ENCODE assay signal across 1 cellular context in the genomic region with DNA sequence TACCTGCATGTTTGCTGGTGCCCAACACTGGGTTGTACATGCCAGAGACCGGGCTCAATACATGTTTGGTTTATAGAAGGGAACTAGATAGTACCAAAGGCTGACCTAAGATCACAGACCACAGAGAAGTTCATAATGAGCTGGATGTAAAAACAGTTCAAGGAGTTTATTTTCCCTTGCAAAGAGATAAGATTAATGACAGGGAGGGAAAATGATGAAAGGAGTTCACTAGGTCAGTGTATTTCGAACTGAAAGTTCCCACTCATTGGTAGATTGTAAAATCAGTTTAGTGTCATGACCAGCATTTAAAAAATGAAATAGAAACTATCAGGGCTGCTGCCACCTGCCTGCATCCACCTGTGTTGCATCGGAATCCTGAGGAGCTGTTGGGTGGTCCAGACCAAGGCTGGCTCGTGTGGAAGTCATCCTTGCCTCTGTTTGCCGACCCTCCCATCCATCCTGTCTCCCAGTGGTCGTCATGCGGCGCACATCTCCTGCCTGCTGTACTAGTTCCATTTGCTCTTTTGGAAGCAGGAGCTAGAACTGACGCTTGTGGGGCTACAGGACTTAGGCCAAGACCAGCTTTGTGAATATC.
TF ChIP-seq lines count a peak whose summit lies in the region.

No MANE protein-coding gene starts in this region.

TF ChIP-seq in GM23338, 12 proteins besides CTCF, POLR2A, EP300 and RAD21:
- TF ChIP-seq STAT1 (IDR thresholded peaks at IDR 0.05; ENCODE audit: unreplicated experiment) (no peak), EZH2phosphoT487 (IDR thresholded peaks at IDR 0.05; ENCODE audit: unreplicated experiment) (no peak), ZNF331 (CRISPR knock-in tag; IDR thresholded peaks at IDR 0.05; ENCODE audit: low read depth) (no peak), JUNB (IDR thresholded peaks at IDR 0.05; ENCODE audit: unreplicated experiment) (no peak), NANOG (IDR thresholded peaks at IDR 0.05; ENCODE audit: borderline replicate concordance) (no peak), CREB1 (CRISPR knock-in tag; IDR thresholded peaks at IDR 0.05; ENCODE audit: low read depth) (no peak), EZH2 (IDR thresholded peaks at IDR 0.05; ENCODE audit: low read depth, unreplicated experiment) (no peak), POLR2AphosphoS5 (IDR thresholded peaks at IDR 0.05; ENCODE audit: low read depth) (no peak), ZNF114 (CRISPR knock-in tag; IDR thresholded peaks at IDR 0.05) (no peak)
- TF ChIP-seq, protein P1, sequence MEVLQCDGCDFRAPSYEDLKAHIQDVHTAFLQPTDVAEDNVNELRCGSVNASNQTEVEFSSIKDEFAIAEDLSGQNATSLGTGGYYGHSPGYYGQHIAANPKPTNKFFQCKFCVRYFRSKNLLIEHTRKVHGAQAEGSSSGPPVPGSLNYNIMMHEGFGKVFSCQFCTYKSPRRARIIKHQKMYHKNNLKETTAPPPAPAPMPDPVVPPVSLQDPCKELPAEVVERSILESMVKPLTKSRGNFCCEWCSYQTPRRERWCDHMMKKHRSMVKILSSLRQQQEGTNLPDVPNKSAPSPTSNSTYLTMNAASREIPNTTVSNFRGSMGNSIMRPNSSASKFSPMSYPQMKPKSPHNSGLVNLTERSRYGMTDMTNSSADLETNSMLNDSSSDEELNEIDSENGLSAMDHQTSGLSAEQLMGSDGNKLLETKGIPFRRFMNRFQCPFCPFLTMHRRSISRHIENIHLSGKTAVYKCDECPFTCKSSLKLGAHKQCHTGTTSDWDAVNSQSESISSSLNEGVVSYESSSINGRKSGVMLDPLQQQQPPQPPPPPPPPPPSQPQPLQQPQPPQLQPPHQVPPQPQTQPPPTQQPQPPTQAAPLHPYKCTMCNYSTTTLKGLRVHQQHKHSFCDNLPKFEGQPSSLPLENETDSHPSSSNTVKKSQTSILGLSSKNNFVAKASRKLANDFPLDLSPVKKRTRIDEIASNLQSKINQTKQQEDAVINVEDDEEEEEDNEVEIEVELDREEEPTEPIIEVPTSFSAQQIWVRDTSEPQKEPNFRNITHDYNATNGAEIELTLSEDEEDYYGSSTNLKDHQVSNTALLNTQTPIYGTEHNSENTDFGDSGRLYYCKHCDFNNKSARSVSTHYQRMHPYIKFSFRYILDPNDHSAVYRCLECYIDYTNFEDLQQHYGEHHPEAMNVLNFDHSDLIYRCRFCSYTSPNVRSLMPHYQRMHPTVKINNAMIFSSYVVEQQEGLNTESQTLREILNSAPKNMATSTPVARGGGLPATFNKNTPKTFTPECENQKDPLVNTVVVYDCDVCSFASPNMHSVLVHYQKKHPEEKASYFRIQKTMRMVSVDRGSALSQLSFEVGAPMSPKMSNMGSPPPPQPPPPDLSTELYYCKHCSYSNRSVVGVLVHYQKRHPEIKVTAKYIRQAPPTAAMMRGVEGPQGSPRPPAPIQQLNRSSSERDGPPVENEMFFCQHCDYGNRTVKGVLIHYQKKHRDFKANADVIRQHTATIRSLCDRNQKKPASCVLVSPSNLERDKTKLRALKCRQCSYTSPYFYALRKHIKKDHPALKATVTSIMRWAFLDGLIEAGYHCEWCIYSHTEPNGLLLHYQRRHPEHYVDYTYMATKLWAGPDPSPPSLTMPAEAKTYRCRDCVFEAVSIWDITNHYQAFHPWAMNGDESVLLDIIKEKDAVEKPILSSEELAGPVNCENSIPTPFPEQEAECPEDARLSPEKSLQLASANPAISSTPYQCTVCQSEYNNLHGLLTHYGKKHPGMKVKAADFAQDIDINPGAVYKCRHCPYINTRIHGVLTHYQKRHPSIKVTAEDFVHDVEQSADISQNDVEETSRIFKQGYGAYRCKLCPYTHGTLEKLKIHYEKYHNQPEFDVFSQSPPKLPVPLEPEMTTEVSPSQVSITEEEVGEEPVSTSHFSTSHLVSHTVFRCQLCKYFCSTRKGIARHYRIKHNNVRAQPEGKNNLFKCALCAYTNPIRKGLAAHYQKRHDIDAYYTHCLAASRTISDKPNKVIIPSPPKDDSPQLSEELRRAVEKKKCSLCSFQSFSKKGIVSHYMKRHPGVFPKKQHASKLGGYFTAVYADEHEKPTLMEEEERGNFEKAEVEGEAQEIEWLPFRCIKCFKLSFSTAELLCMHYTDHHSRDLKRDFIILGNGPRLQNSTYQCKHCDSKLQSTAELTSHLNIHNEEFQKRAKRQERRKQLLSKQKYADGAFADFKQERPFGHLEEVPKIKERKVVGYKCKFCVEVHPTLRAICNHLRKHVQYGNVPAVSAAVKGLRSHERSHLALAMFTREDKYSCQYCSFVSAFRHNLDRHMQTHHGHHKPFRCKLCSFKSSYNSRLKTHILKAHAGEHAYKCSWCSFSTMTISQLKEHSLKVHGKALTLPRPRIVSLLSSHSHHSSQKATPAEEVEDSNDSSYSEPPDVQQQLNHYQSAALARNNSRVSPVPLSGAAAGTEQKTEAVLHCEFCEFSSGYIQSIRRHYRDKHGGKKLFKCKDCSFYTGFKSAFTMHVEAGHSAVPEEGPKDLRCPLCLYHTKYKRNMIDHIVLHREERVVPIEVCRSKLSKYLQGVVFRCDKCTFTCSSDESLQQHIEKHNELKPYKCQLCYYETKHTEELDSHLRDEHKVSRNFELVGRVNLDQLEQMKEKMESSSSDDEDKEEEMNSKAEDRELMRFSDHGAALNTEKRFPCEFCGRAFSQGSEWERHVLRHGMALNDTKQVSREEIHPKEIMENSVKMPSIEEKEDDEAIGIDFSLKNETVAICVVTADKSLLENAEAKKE (CRISPR knock-in tag; IDR thresholded peaks at IDR 0.05): no peak
- TF ChIP-seq, protein P2, sequence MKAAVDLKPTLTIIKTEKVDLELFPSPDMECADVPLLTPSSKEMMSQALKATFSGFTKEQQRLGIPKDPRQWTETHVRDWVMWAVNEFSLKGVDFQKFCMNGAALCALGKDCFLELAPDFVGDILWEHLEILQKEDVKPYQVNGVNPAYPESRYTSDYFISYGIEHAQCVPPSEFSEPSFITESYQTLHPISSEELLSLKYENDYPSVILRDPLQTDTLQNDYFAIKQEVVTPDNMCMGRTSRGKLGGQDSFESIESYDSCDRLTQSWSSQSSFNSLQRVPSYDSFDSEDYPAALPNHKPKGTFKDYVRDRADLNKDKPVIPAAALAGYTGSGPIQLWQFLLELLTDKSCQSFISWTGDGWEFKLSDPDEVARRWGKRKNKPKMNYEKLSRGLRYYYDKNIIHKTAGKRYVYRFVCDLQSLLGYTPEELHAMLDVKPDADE (IDR thresholded peaks at IDR 0.05): no peak
- TF ChIP-seq, protein P3, sequence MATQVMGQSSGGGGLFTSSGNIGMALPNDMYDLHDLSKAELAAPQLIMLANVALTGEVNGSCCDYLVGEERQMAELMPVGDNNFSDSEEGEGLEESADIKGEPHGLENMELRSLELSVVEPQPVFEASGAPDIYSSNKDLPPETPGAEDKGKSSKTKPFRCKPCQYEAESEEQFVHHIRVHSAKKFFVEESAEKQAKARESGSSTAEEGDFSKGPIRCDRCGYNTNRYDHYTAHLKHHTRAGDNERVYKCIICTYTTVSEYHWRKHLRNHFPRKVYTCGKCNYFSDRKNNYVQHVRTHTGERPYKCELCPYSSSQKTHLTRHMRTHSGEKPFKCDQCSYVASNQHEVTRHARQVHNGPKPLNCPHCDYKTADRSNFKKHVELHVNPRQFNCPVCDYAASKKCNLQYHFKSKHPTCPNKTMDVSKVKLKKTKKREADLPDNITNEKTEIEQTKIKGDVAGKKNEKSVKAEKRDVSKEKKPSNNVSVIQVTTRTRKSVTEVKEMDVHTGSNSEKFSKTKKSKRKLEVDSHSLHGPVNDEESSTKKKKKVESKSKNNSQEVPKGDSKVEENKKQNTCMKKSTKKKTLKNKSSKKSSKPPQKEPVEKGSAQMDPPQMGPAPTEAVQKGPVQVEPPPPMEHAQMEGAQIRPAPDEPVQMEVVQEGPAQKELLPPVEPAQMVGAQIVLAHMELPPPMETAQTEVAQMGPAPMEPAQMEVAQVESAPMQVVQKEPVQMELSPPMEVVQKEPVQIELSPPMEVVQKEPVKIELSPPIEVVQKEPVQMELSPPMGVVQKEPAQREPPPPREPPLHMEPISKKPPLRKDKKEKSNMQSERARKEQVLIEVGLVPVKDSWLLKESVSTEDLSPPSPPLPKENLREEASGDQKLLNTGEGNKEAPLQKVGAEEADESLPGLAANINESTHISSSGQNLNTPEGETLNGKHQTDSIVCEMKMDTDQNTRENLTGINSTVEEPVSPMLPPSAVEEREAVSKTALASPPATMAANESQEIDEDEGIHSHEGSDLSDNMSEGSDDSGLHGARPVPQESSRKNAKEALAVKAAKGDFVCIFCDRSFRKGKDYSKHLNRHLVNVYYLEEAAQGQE (IDR thresholded peaks at IDR 0.05; ENCODE audit: unreplicated experiment): no peak
